ENCODE assay signal across 8 cellular contexts in the genomic region with DNA sequence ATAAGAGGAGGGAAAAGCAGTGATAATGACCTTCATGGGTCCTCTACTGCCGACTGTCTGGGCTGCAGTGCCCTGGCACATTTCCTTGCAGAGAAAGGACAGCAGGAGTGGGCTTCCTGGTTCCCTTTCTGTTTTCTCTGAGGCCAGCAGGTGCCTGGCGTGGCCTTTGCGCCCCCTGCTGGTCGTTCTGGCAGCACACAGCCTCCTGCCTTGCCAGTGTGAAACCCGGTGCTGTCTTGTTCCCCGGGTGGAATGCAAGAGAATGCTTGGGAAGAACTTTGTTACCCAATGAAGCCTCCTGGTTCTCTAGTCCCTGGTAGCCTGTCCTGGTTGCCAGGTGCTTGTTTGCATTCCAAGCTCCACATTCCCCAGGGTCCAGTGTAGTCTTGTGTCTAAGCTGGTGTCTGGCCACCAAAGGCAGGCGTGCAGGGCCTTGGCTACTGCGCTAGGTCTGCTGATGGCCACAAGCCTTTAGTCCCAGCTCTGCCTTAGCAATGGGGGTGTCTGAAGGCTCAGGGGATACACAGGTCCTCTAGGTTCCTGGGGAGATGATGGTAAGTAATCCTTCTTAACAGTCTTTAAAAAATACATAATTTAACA.
DNase-seq lines count a peak whose midpoint lies in the region; ATAC-seq and TF ChIP-seq lines count a peak whose summit lies in the region.

No MANE protein-coding gene starts in this region.

- no peaks in the 10 kb centered on the region for H3K4me1 Mint-ChIP-seq in GM23338

- in situ Hi-C loops in G401 (cut with HindIII; ENCODE audit: low sequenced_read_pairs) = no loop called here

- no peaks in the 10 kb centered on the region for H3F3A ChIP-seq in GM23338 (replicated peaks; ENCODE audit: low read depth)

- ATAC-seq in GM23338 (no peak), body of pancreas (peak; percentile 75)

- intact Hi-C loops in body of pancreas (cut with DNase I) = loop anchor here (10.0 kb wide), 1 partner anchor 800 kb away; no protein-coding TSS in a partner anchor

- H3K9me3 Mint-ChIP-seq in GM23338 = peaks cover 92% of the 10 kb centered on the region

- H3K27me3 ChIP-seq in GM23338 (ENCODE audit: insufficient read depth) (no peaks in the 10 kb centered on the region), body of pancreas (no peaks in the 10 kb centered on the region)

- H3K27ac ChIP-seq in GM23338 (ENCODE audit: low read depth) (no peak overlapping the region), body of pancreas (no peak overlapping the region)

- H4K20me1 ChIP-seq in GM23338 (replicated peaks; ENCODE audit: insufficient read depth) = no peaks in the 10 kb centered on the region

- H3K36me3 ChIP-seq in GM23338 (ENCODE audit: insufficient read depth) = no peaks in the 10 kb centered on the region
- no peaks in the 10 kb centered on the region for H3K36me3 ChIP-seq in body of pancreas (replicated peaks in 1 of 2; ENCODE audit: insufficient read depth in 1 of 2, low read depth in 2 of 2)

- DNase-seq in G401 (ENCODE audit: low spot score) (peak; percentile 51), GM23338 (ENCODE audit: low spot score) (peak; percentile 70), NAMALWA (ENCODE audit: low spot score) (peak; percentile 60), UCSD-AML1 (lab: John Stamatoyannopoulos, UW; ENCODE audit: unreplicated experiment) (peak; percentile 64), body of pancreas (peak; percentile 67 to 79 (median 72)), islet precursor cell (peak; percentile 93), HCEC 1CT (no peak)
- DNase-seq in stimulated activated CD4-positive, alpha-beta T cell treated with anti-CD3 and anti-CD28 coated beads, Interleukin-2, amount 100 ng/mL, for 4 hours (ENCODE audit: low read depth) = peak; percentile 13

- peak overlapping the region; percentile 80; the same call in 1 of the 2 replicates for H2AFZ ChIP-seq in GM23338

- H3K4me3 Mint-ChIP-seq in GM23338 = no peak overlapping the region

- WGBS in body of pancreas, 2 donors = 19 to 24% methylated on average over 7 to 8 of the region's 8 CpGs

- peaks cover 31% of the 10 kb centered on the region for H3K36me3 Mint-ChIP-seq in GM23338 (ENCODE audit: low read depth)

- H3K4me3 ChIP-seq in GM23338 = no peak overlapping the region
- H3K4me3 ChIP-seq in body of pancreas = no peak overlapping the region

- H3K79me2 ChIP-seq in GM23338 (replicated peaks; ENCODE audit: insufficient read depth) = no peaks in the 10 kb centered on the region

- no peaks in the 10 kb centered on the region for H3K27me3 Mint-ChIP-seq in GM23338 (ENCODE audit: insufficient read depth, low read depth, poor library complexity)

- H3K27ac Mint-ChIP-seq in GM23338 = no peak overlapping the region

- H3K4me1 ChIP-seq in GM23338 (ENCODE audit: insufficient read depth) (no peaks in the 10 kb centered on the region), body of pancreas (no peaks in the 10 kb centered on the region)

- no peaks in the 10 kb centered on the region for H3K9me3 ChIP-seq in body of pancreas

- no peaks in the 10 kb centered on the region for H3K9me2 ChIP-seq in GM23338 (ENCODE audit: insufficient read depth)

- no peak overlapping the region for H3K4me2 ChIP-seq in GM23338

- peak; percentile 66 to 85 for TF ChIP-seq CTCF in GM23338 (conservative IDR thresholded peaks at IDR 0.05; ENCODE audit: low read depth in 2 of 2)
- TF ChIP-seq CTCF in body of pancreas (IDR thresholded peaks at IDR 0.05) = peak; percentile 82 to 90 (median 85)

- no peak for TF ChIP-seq POLR2A in body of pancreas (IDR thresholded peaks at IDR 0.05)

TF ChIP-seq in GM23338, 12 proteins besides CTCF, POLR2A, EP300 and RAD21 (continues in another document):
- no peak for TF ChIP-seq ZNF462 (CRISPR knock-in tag; IDR thresholded peaks at IDR 0.05)
- TF ChIP-seq EZH2 (IDR thresholded peaks at IDR 0.05; ENCODE audit: low read depth, unreplicated experiment) = no peak
- TF ChIP-seq, protein P1, sequence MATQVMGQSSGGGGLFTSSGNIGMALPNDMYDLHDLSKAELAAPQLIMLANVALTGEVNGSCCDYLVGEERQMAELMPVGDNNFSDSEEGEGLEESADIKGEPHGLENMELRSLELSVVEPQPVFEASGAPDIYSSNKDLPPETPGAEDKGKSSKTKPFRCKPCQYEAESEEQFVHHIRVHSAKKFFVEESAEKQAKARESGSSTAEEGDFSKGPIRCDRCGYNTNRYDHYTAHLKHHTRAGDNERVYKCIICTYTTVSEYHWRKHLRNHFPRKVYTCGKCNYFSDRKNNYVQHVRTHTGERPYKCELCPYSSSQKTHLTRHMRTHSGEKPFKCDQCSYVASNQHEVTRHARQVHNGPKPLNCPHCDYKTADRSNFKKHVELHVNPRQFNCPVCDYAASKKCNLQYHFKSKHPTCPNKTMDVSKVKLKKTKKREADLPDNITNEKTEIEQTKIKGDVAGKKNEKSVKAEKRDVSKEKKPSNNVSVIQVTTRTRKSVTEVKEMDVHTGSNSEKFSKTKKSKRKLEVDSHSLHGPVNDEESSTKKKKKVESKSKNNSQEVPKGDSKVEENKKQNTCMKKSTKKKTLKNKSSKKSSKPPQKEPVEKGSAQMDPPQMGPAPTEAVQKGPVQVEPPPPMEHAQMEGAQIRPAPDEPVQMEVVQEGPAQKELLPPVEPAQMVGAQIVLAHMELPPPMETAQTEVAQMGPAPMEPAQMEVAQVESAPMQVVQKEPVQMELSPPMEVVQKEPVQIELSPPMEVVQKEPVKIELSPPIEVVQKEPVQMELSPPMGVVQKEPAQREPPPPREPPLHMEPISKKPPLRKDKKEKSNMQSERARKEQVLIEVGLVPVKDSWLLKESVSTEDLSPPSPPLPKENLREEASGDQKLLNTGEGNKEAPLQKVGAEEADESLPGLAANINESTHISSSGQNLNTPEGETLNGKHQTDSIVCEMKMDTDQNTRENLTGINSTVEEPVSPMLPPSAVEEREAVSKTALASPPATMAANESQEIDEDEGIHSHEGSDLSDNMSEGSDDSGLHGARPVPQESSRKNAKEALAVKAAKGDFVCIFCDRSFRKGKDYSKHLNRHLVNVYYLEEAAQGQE (IDR thresholded peaks at IDR 0.05; ENCODE audit: unreplicated experiment) = no peak
- TF ChIP-seq ZNF331 (CRISPR knock-in tag; IDR thresholded peaks at IDR 0.05; ENCODE audit: low read depth) = no peak
- TF ChIP-seq POLR2AphosphoS5 (IDR thresholded peaks at IDR 0.05; ENCODE audit: low read depth) = no peak
- TF ChIP-seq NANOG (IDR thresholded peaks at IDR 0.05; ENCODE audit: borderline replicate concordance) = no peak
- TF ChIP-seq STAT1 (IDR thresholded peaks at IDR 0.05; ENCODE audit: unreplicated experiment) = no peak
- no peak for TF ChIP-seq EZH2phosphoT487 (IDR thresholded peaks at IDR 0.05; ENCODE audit: unreplicated experiment)
- no peak for TF ChIP-seq JUNB (IDR thresholded peaks at IDR 0.05; ENCODE audit: unreplicated experiment)
